In the genomic region with DNA sequence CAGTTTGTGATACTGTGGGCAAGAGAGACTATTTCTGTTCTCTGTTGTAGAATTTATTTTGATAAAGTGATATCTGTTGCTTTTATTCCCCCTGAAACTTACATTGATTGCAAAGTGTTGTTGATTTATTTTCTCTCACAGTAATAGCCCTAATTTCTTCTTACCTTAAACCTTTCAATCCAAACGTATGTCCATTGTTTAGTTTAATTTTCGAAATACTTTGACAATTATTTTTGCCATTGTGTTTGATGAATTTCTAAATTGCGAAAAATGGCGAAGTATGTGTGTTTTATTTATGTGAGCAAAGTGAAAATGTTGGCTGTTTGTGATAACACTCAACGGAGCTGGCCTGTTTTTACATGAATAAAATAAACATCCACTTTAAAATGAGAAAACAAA, we compare ENCODE assay signal across 6 cellular contexts. TPM values are rescaled to one million over a fixed set of nuclear protein-coding genes. Genes with fewer than 3 reads are reported as not detected.
DNase-seq lines count a peak whose midpoint lies in the region; ATAC-seq and TF ChIP-seq lines count a peak whose summit lies in the region.

No MANE protein-coding gene starts in this region.

- TF ChIP-seq CTCF in BE2C (IDR thresholded peaks at IDR 0.05; ENCODE audit: low read depth, low read length) (no peak), WERI-Rb-1 (IDR thresholded peaks at IDR 0.05; ENCODE audit: low read depth, low read length) (no peak), lower lobe of right lung (IDR thresholded peaks at IDR 0.05) (no peak), glutamatergic neuron (IDR thresholded peaks at IDR 0.05; ENCODE audit: partially characterized antibody, unreplicated experiment) (no peak), HFFc6 (IDR thresholded peaks at IDR 0.05) (no peak)

- H3K27me3 Mint-ChIP-seq in glutamatergic neuron (ENCODE audit: unreplicated experiment) (peaks cover 6% of the 10 kb centered on the region), HFFc6 (ENCODE audit: insufficient read depth) (no peaks in the 10 kb centered on the region)

- no peak overlapping the region for H3K27ac Mint-ChIP-seq in glutamatergic neuron (ENCODE audit: unreplicated experiment)
- H3K27ac Mint-ChIP-seq in HFFc6, result no peak overlapping the region

- H3K27me3 ChIP-seq in BE2C (no peaks in the 10 kb centered on the region), WERI-Rb-1 (ENCODE audit: insufficient read depth, low read depth, severe bottlenecking) (no peaks in the 10 kb centered on the region), lower lobe of right lung (ENCODE audit: low read depth) (no peaks in the 10 kb centered on the region)

- H3K9me3 ChIP-seq in BE2C (no peaks in the 10 kb centered on the region), WERI-Rb-1 (ENCODE audit: severe bottlenecking) (no peaks in the 10 kb centered on the region), lower lobe of right lung (no peaks in the 10 kb centered on the region)

- H3K36me3 Mint-ChIP-seq in glutamatergic neuron (ENCODE audit: unreplicated experiment) (no peaks in the 10 kb centered on the region), HFFc6 (ENCODE audit: low read depth) (peaks cover 20% of the 10 kb centered on the region)

- H3K4me1 ChIP-seq in BE2C (no peaks in the 10 kb centered on the region), lower lobe of right lung (peaks cover 14% of the 10 kb centered on the region)

- peaks cover 8% of the 10 kb centered on the region for H3K4me1 Mint-ChIP-seq in glutamatergic neuron (ENCODE audit: low read depth, unreplicated experiment)
- peaks cover 39% of the 10 kb centered on the region for H3K4me1 Mint-ChIP-seq in HFFc6 (ENCODE audit: low read depth)

- intact Hi-C loops in lower lobe of right lung (cut with DNase I), result no loop called here

- H3K4me3 ChIP-seq in BE2C (ENCODE audit: low read depth, low read length) (peak overlapping the region; percentile 95), WERI-Rb-1 (ENCODE audit: low read depth, low read length) (peak overlapping the region; percentile 78), lower lobe of right lung (peak overlapping the region; percentile 69)

- no peak for ATAC-seq in lower lobe of right lung

- H3K36me3 ChIP-seq in BE2C (no peaks in the 10 kb centered on the region; the same call in 1 of the 2 replicates), WERI-Rb-1 (peaks cover 4% of the 10 kb centered on the region), lower lobe of right lung (no peaks in the 10 kb centered on the region)

- H3K9me3 Mint-ChIP-seq in glutamatergic neuron (ENCODE audit: unreplicated experiment) (peaks cover 3% of the 10 kb centered on the region), HFFc6 (no peaks in the 10 kb centered on the region)

- no peak overlapping the region for H3K4me3 Mint-ChIP-seq in glutamatergic neuron (ENCODE audit: unreplicated experiment)
- H3K4me3 Mint-ChIP-seq in HFFc6, result no peak overlapping the region

- DNase-seq in BE2C (no peak), WERI-Rb-1 (no peak), lower lobe of right lung (no peak), glutamatergic neuron (no peak), T-helper 2 cell (no peak), HFFc6 (no peak)

- H3K27ac ChIP-seq in WERI-Rb-1 (peak overlapping the region; percentile 87), lower lobe of right lung (peak overlapping the region; percentile 84)

RNA-seq across cellular contexts. Expression of a gene that starts 0.4 kb away (rescaled TPM):
- 10.6 TPM for polyA plus RNA-seq in BE2C (2012; ENCODE audit: insufficient read depth, insufficient read length, low read depth)
- total RNA-seq in lower lobe of right lung (12.2 TPM), glutamatergic neuron (ENCODE audit: unreplicated experiment) (24.8 TPM)
- total RNA-seq in HFFc6 (2021; fragmentation: NEBNext Ultra II Directional; extraction: Animal tissue kit (Norgen Biotek cat#: 25700)), result 10 to 100 TPM in 1 of 6 experiments, 1 to 10 TPM in 5; 8.5 to 10.9 (median 9.3) TPM

RNA-seq across cellular contexts. Expression of a gene that starts 7.5 kb away (rescaled TPM):
- 0.45 TPM for polyA plus RNA-seq in BE2C (2012; ENCODE audit: insufficient read depth, insufficient read length, low read depth)
- total RNA-seq in lower lobe of right lung, result 0.30 TPM
- total RNA-seq in glutamatergic neuron (ENCODE audit: unreplicated experiment), result 0.69 TPM
- not detected for total RNA-seq in HFFc6 (2021; fragmentation: NEBNext Ultra II Directional; extraction: Animal tissue kit (Norgen Biotek cat#: 25700))

RNA-seq across cellular contexts. Expression of a gene that starts 14.5 kb away (rescaled TPM):
- 5.4 TPM for polyA plus RNA-seq in BE2C (2012; ENCODE audit: insufficient read depth, insufficient read length, low read depth)
- total RNA-seq in lower lobe of right lung, result 6.2 TPM
- total RNA-seq in glutamatergic neuron (ENCODE audit: unreplicated experiment), result 7.7 TPM
- 1 to 10 TPM; 3.8 to 4.7 (median 4.0) TPM for total RNA-seq in HFFc6 (2021; fragmentation: NEBNext Ultra II Directional; extraction: Animal tissue kit (Norgen Biotek cat#: 25700))

RNA-seq across cellular contexts. Expression of a gene that starts 14.8 kb away (rescaled TPM):
- polyA plus RNA-seq in BE2C (2012; ENCODE audit: insufficient read depth, insufficient read length, low read depth), result 6.2 TPM
- 3.5 TPM for total RNA-seq in lower lobe of right lung
- total RNA-seq in glutamatergic neuron (ENCODE audit: unreplicated experiment), result 18.1 TPM
- total RNA-seq in HFFc6 (2021; fragmentation: NEBNext Ultra II Directional; extraction: Animal tissue kit (Norgen Biotek cat#: 25700)), result 1 to 10 TPM; 2.6 to 4.5 (median 4.1) TPM

RNA-seq across cellular contexts. Expression of a gene that starts 41.5 kb away (rescaled TPM):
- 23.5 TPM for polyA plus RNA-seq in BE2C (2012; ENCODE audit: insufficient read depth, insufficient read length, low read depth)
- total RNA-seq in lower lobe of right lung (11.3 TPM), glutamatergic neuron (ENCODE audit: unreplicated experiment) (54.0 TPM)
- total RNA-seq in HFFc6 (2021; fragmentation: NEBNext Ultra II Directional; extraction: Animal tissue kit (Norgen Biotek cat#: 25700)), result 10 to 100 TPM in 1 of 6 experiments, 1 to 10 TPM in 5; 7.5 to 10.3 (median 8.9) TPM
